In genomic region chr17:58809564-58809936, GRCh38 we compare ENCODE assay signal across 20 cellular contexts. TPM values are rescaled to one million over a fixed set of nuclear protein-coding genes. Genes with fewer than 3 reads are reported as not detected.
DNase-seq lines count a peak whose midpoint lies in the region; ATAC-seq, FAIRE-seq and TF ChIP-seq lines count a peak whose summit lies in the region.
"Had no signal": no experiment of that assay in that cellular context is flagged by ENCODE, and none has a peak within 500 bp of the region (broad histone marks: within the 10 kb centered on the region; RNA-seq: fewer than 3 reads in every experiment).

No MANE protein-coding gene starts in this region.

- POLR2A ChIA-PET in A549 (lab: Yijun Ruan, JAX), result no interaction called here

- no peaks in the 10 kb centered on the region for H3K4me1 Mint-ChIP-seq in neural crest cell
- H3K4me1 Mint-ChIP-seq: GM23338 had no signal

- H3K4me3 Mint-ChIP-seq in neural crest cell, result no peak overlapping the region
- H3K4me3 Mint-ChIP-seq: CD8-positive, alpha-beta T cell; GM23338; HFFc6 had no signal

- TF ChIP-seq CTCF in right atrium auricular region (IDR thresholded peaks at IDR 0.05) (no peak), A549 (IDR thresholded peaks at IDR 0.05) (no peak), BE2C (IDR thresholded peaks at IDR 0.05; ENCODE audit: low read depth, low read length) (no peak), neural crest cell (conservative IDR thresholded peaks at IDR 0.05) (no peak)

- H3K4me1 ChIP-seq in right atrium auricular region, result peaks cover 0 to 3% of the 10 kb centered on the region in 2 donors
- no peaks in the 10 kb centered on the region for H3K4me1 ChIP-seq in A549
- no peaks in the 10 kb centered on the region; the same call in 1 of the 2 replicates for H3K4me1 ChIP-seq in BE2C
- H3K4me1 ChIP-seq: BLaER1 had no signal

- no peaks in the 10 kb centered on the region for H3K9me3 ChIP-seq in right atrium auricular region
- H3K9me3 ChIP-seq in A549, result no peaks in the 10 kb centered on the region
- no peaks in the 10 kb centered on the region for H3K9me3 ChIP-seq in BE2C
- H3K9me3 ChIP-seq: BLaER1 had no signal

- intact Hi-C loops in Right ventricle myocardium superior (cut with DNase I), result no loop called here

- no peaks in the 10 kb centered on the region for H3K36me3 ChIP-seq in right atrium auricular region
- H3K36me3 ChIP-seq in BE2C, result no peaks in the 10 kb centered on the region
- H3K36me3 ChIP-seq: BLaER1 had no signal

- TF ChIP-seq POLR2A in A549 (IDR thresholded peaks at IDR 0.05; ENCODE audit: low read length), result no peak

- FAIRE-seq in A549 (lab: Jason Lieb, UNC), result peak; percentile 36
- FAIRE-seq: A204.1, H54, K562 had no signal

- no peak for TF ChIP-seq EP300 in A549 (IDR thresholded peaks at IDR 0.05)

- H3K4me2 ChIP-seq in A549, result no peak overlapping the region
- H3K4me2 ChIP-seq: BLaER1, GM23338 had no signal

- no peaks in the 10 kb centered on the region for H3K36me3 Mint-ChIP-seq in neural crest cell (ENCODE audit: low read depth)
- H3K36me3 Mint-ChIP-seq: CD8-positive, alpha-beta T cell had no signal

- H3K4me3 ChIP-seq in right atrium auricular region, result no peak overlapping the region
- H3K4me3 ChIP-seq in A549, result no peak overlapping the region
- H3K4me3 ChIP-seq in BE2C (ENCODE audit: low read depth, low read length), result no peak overlapping the region
- H3K4me3 ChIP-seq: BLaER1, GM23338, K562 had no signal

- CTCF ChIA-PET in A549 (lab: Yijun Ruan, JAX), result interaction anchor here (0.5 to 1.2 kb wide), 2 partner anchors 11 to 15 kb away, joined by 3 to 4 read pairs; no protein-coding TSS in a partner anchor

- peak overlapping the region; percentile 9 for H3K27ac Mint-ChIP-seq in neural crest cell (ENCODE audit: unreplicated experiment)
- H3K27ac Mint-ChIP-seq: CD8-positive, alpha-beta T cell; GM23338; HFFc6 had no signal

- H3K27me3 ChIP-seq in right atrium auricular region (no peaks in the 10 kb centered on the region), BE2C (no peaks in the 10 kb centered on the region)
- H3K27me3 ChIP-seq: BLaER1 had no signal

- H3K27ac ChIP-seq in right atrium auricular region (peak overlapping the region in 1 of 2 donors; percentile 65), A549 (no peak overlapping the region)
- H3K27ac ChIP-seq: BLaER1, HL-60 had no signal

- WGBS in A549 (ENCODE audit: missing lambda C conversion rate), result 26% methylated on average over 1 of the region's 1 CpG

- ATAC-seq in Right ventricle myocardium superior (ENCODE audit: poor library complexity) (peak; percentile 25), A549 (no peak)
- ATAC-seq: CD8-positive, alpha-beta T cell; GM23338; K562 had no signal

- H3K9me3 Mint-ChIP-seq in neural crest cell, result no peaks in the 10 kb centered on the region
- H3K9me3 Mint-ChIP-seq: CD8-positive, alpha-beta T cell; GM23338; HFFc6 had no signal

- no peak for TF ChIP-seq RAD21 in A549 (conservative IDR thresholded peaks at IDR 0.05 in 1 of 2, IDR thresholded peaks at IDR 0.05 in 1 of 2)

- DNase-seq in Right ventricle myocardium superior (no peak), right atrium auricular region (ENCODE audit: low spot score) (no peak), A549 (ENCODE audit: low read depth in 1 of 2, low spot score in 1 of 2) (no peak), BE2C (peak; percentile 52), neural crest cell (ENCODE audit: low read depth, low spot score) (no peak), GM03348 (ENCODE audit: low spot score) (no peak)
- no peak for DNase-seq in stimulated activated CD4-positive, alpha-beta T cell treated with anti-CD3 and anti-CD28 coated beads, Interleukin-4, amount 100 ng/mL, for 1 hour
- DNase-seq: AML-193; Calu3; CD8-positive, alpha-beta T cell; GDM1; HCEC 1CT; HFFc6; IMR-90 had no signal

- no peaks in the 10 kb centered on the region for H3K27me3 Mint-ChIP-seq in neural crest cell (ENCODE audit: low read depth)

TF ChIP-seq in A549, 52 proteins besides CTCF, POLR2A, EP300 and RAD21:
- TF ChIP-seq MAZ (IDR thresholded peaks at IDR 0.05; ENCODE audit: borderline replicate concordance, low read depth, low read length) (no peak), RARB (CRISPR knock-in tag; IDR thresholded peaks at IDR 0.05) (no peak), CBX8 (IDR thresholded peaks at IDR 0.05) (no peak), GATA3 (IDR thresholded peaks at IDR 0.05; ENCODE audit: borderline replicate concordance) (no peak), EHF (CRISPR knock-in tag; IDR thresholded peaks at IDR 0.05) (no peak), SREBF2 (IDR thresholded peaks at IDR 0.05) (no peak), REST (IDR thresholded peaks at IDR 0.05) (no peak)

RNA-seq across cellular contexts. Expression of gene PPM1E, which starts 53.9 kb away (rescaled TPM):
- total RNA-seq in Right ventricle myocardium superior (1.7 TPM), right atrium auricular region (1 to 10 TPM; 1.2 to 5.3 TPM), neural crest cell (15.2 and 15.5 TPM in 2 replicates)
- polyA plus RNA-seq in A549 (2011; rRNA removed) (0.25 and 0.26 TPM in 2 replicates), A549 (2017; fragmentation: RNase III; extraction: RNeasy Plus Mini Kit Qiagen cat#74134 plus additional on column Dnase treatment) (0.05 to 0.09 TPM (median 0.08 TPM) in 3 replicates)
- polyA plus RNA-seq in A549 (2012; cell fraction: cytosol; rRNA removed), result 0.01 TPM in 2 replicates
- 0.01 TPM in 2 replicates for polyA plus RNA-seq in A549 (2012; cell fraction: nucleus; rRNA removed)
- polyA minus RNA-seq in A549 (2011; rRNA and poly(A)+ RNA removed), result 0.12 and 0.19 TPM in 2 replicates
- polyA plus RNA-seq in BE2C (2012; ENCODE audit: insufficient read depth, insufficient read length, low read depth), result 12.3 TPM
- total RNA-seq: CD8-positive, alpha-beta T cell; HFFc6 had no signal
